ENCODE assay signal across 1 cellular context in genomic region chr12:25242981-25243764, GRCh38.
TF ChIP-seq lines count a peak whose summit lies in the region.

No MANE protein-coding gene starts in this region.

TF ChIP-seq in GM23338, 12 proteins besides CTCF, POLR2A, EP300 and RAD21 (continued from another document):
- TF ChIP-seq ZNF462 (CRISPR knock-in tag; IDR thresholded peaks at IDR 0.05) (no peak), NANOG (IDR thresholded peaks at IDR 0.05; ENCODE audit: borderline replicate concordance) (no peak), POLR2AphosphoS5 (IDR thresholded peaks at IDR 0.05; ENCODE audit: low read depth) (no peak), EZH2phosphoT487 (IDR thresholded peaks at IDR 0.05; ENCODE audit: unreplicated experiment) (no peak), ETS1 (IDR thresholded peaks at IDR 0.05) (no peak), ZNF331 (CRISPR knock-in tag; IDR thresholded peaks at IDR 0.05; ENCODE audit: low read depth) (no peak), ZNF114 (CRISPR knock-in tag; IDR thresholded peaks at IDR 0.05) (no peak), CREB1 (CRISPR knock-in tag; IDR thresholded peaks at IDR 0.05; ENCODE audit: low read depth) (no peak), STAT1 (IDR thresholded peaks at IDR 0.05; ENCODE audit: unreplicated experiment) (no peak)
TF ChIP-seq in GM23338: peak in this region for 0.
